ENCODE assay signal across 1 cellular context in genomic region chr17:47653442-47653841, GRCh38.
TF ChIP-seq lines count a peak whose summit lies in the region.

No MANE protein-coding gene starts in this region.

TF ChIP-seq in IMR-90, 13 proteins besides CTCF, POLR2A, EP300 and RAD21:
- TF ChIP-seq MAZ (IDR thresholded peaks at IDR 0.05; ENCODE audit: borderline replicate concordance, low read depth, low read length): no peak
- no peak for TF ChIP-seq USF2 (IDR thresholded peaks at IDR 0.05; ENCODE audit: low read depth, low read length)
- TF ChIP-seq NFE2L2 (IDR thresholded peaks at IDR 0.05; ENCODE audit: low read depth, low read length): no peak
- no peak for TF ChIP-seq SMC3 (IDR thresholded peaks at IDR 0.05; ENCODE audit: low read depth, low read length)
- TF ChIP-seq MAFK (IDR thresholded peaks at IDR 0.05; ENCODE audit: low read depth, low read length): no peak
- no peak for TF ChIP-seq CHD1 (IDR thresholded peaks at IDR 0.05; ENCODE audit: low read depth, low read length)
